ENCODE assay signal across 24 cellular contexts in the genomic region with DNA sequence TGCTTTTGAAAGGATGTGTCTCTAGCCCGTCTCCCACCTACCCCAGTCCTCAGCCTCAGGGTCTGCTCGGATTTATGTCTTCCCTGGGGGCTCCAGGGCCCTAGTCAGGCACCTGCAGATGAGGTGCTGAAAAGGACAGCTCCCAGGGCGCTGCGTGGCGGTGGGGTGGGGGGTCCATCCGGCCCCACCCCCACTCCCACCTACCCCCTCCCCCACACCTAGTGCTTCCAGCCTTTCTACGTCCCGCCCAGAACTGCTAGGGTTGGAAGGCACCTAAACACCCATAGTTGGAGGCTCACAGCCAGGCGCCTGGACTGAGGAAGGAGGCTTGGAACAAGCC. TPM values are rescaled to one million over a fixed set of nuclear protein-coding genes. Genes with fewer than 3 reads are reported as not detected.
DNase-seq lines count a peak whose midpoint lies in the region; ATAC-seq and TF ChIP-seq lines count a peak whose summit lies in the region.
"Had no signal": no experiment of that assay in that cellular context is flagged by ENCODE, and none has a peak within 500 bp of the region (broad histone marks: within the 10 kb centered on the region; RNA-seq: fewer than 3 reads in every experiment).

No MANE protein-coding gene starts in this region.

- no peaks in the 10 kb centered on the region for H3K9me3 ChIP-seq in endodermal cell (ENCODE audit: control insufficient read depth, low read length)
- H3K9me3 ChIP-seq: heart right ventricle, mucosa of descending colon, right lobe of liver, upper lobe of left lung had no signal

- H3K18ac ChIP-seq in mesendoderm (ENCODE audit: low read length), result no peak overlapping the region

- DNase-seq in 8988T, result peak; percentile 47
- no peak for DNase-seq in HFFc6
- DNase-seq in endodermal cell, result peak; percentile 78
- DNase-seq in mesendoderm, result peak; percentile 26
- no peak for DNase-seq in NCI-H2196 treated with DMSO at 0.1 percent for 48 hours (lab: John Stamatoyannopoulos, UW; ENCODE audit: unreplicated experiment)
- DNase-seq in foreskin melanocyte, result no peak
- DNase-seq: activated CD8-positive, alpha-beta T cell treated with anti-CD3 and anti-CD28 coated beads for 36 hours; activated T-cell treated with anti-CD3 and anti-CD28 coated beads, Interleukin-2, amount 50 U/mL, for 48 hours; DMS79; heart right ventricle; mucosa of descending colon; MV-4-11; NCI-H2029; NCI-H510A treated with DMSO at 0.1 percent for 48 hours; occipital lobe; stimulated activated CD4-positive, alpha-beta T cell treated with anti-CD3 and anti-CD28 coated beads, Interleukin-1b, Interleukin-23, amount 100 ng/mL, for 48 hours; upper lobe of left lung had no signal

- peaks cover 19% of the 10 kb centered on the region for H3K4me1 Mint-ChIP-seq in HFFc6 (ENCODE audit: low read depth)
- H3K4me1 Mint-ChIP-seq in endodermal cell, result peaks cover 32% of the 10 kb centered on the region

- H3K9ac ChIP-seq in endodermal cell (ENCODE audit: extremely low read depth, low read length, poor library complexity, severe bottlenecking) (no peak overlapping the region), mesendoderm (ENCODE audit: low read length) (no peak overlapping the region)

- H3K4me3 Mint-ChIP-seq in HFFc6 (peak overlapping the region; percentile 38; the same call in 1 of the 2 replicates), endodermal cell (peak overlapping the region; percentile 28)
- H3K4me3 Mint-ChIP-seq: activated CD8-positive, alpha-beta T cell treated with anti-CD3 and anti-CD28 coated beads for 36 hours; IgD-negative memory B cell; stimulated activated naive CD8-positive, alpha-beta T cell treated with anti-CD3 and anti-CD28 coated beads, Interleukin-15, Interleukin-2, amounts not matched to agents 100 ng/mL and 50 ng/mL, for 24 hours; T-helper 1 cell treated with Interleukin-12 subunit alpha and Interleukin-12 subunit beta and Interleukin-4 antibody, amounts not matched to agents 30 μg/mL and 1 μg/mL, for 36 hours had no signal

- peak overlapping the region; percentile 60 for H3K4me3 ChIP-seq in endodermal cell (ENCODE audit: low read length)
- H3K4me3 ChIP-seq in mesendoderm (ENCODE audit: low read length), result no peak overlapping the region
- H3K4me3 ChIP-seq: mucosa of descending colon had no signal

- ATAC-seq in GM21360 (IDR thresholded peaks at IDR 0.05; ENCODE audit: unreplicated experiment) (no peak), GM18519 (IDR thresholded peaks at IDR 0.05; ENCODE audit: low FRiP score, unreplicated experiment) (no peak)
- ATAC-seq: activated CD8-positive, alpha-beta T cell treated with anti-CD3 and anti-CD28 coated beads for 36 hours had no signal

- H3K36me3 Mint-ChIP-seq in HFFc6 (ENCODE audit: low read depth) (no peaks in the 10 kb centered on the region), endodermal cell (ENCODE audit: low read depth) (no peaks in the 10 kb centered on the region)
- H3K36me3 Mint-ChIP-seq: IgD-negative memory B cell had no signal

- no peak overlapping the region for H4K5ac ChIP-seq in mesendoderm (ENCODE audit: low read length)

- H2BK15ac ChIP-seq in mesendoderm (replicated peaks; ENCODE audit: low read depth), result no peak overlapping the region

- H3K27me3 ChIP-seq in endodermal cell (ENCODE audit: control insufficient read depth, insufficient read depth, low read length, poor library complexity, severe bottlenecking), result peaks cover 100% of the 10 kb centered on the region
- peaks cover 73% of the 10 kb centered on the region for H3K27me3 ChIP-seq in mesendoderm (ENCODE audit: insufficient read depth, low read length, poor library complexity)

- no peaks in the 10 kb centered on the region for H3K79me2 ChIP-seq in mesendoderm (ENCODE audit: control insufficient read depth, insufficient read depth, low read length)

- H3K36me3 ChIP-seq in endodermal cell (ENCODE audit: control insufficient read depth, insufficient read depth, low read length) (no peaks in the 10 kb centered on the region), mesendoderm (ENCODE audit: control insufficient read depth, insufficient read depth, low read length) (no peaks in the 10 kb centered on the region)
- H3K36me3 ChIP-seq: heart right ventricle, right lobe of liver, upper lobe of left lung had no signal

- H3K4me1 ChIP-seq in endodermal cell (ENCODE audit: control insufficient read depth, insufficient read depth, low read length) (peaks cover 8% of the 10 kb centered on the region), mesendoderm (ENCODE audit: control insufficient read depth, low read depth, low read length) (no peaks in the 10 kb centered on the region)

- no peak overlapping the region for H3K4ac ChIP-seq in mesendoderm (ENCODE audit: low read depth, low read length)

- no peak overlapping the region for H4K8ac ChIP-seq in mesendoderm (ENCODE audit: low read depth, low read length)

- no peak overlapping the region for H2AK5ac ChIP-seq in mesendoderm (ENCODE audit: low read length)

- TF ChIP-seq CTCF in HFFc6 (IDR thresholded peaks at IDR 0.05) (no peak), endodermal cell (conservative IDR thresholded peaks at IDR 0.05) (no peak)

- H3K27ac Mint-ChIP-seq in HFFc6, result no peak overlapping the region
- H3K27ac Mint-ChIP-seq in endodermal cell, result no peak overlapping the region
- H3K27ac Mint-ChIP-seq: activated CD8-positive, alpha-beta T cell treated with anti-CD3 and anti-CD28 coated beads for 36 hours; CD14-positive monocyte; IgD-negative memory B cell; stimulated activated naive CD8-positive, alpha-beta T cell treated with anti-CD3 and anti-CD28 coated beads, Interleukin-15, Interleukin-2, amounts not matched to agents 100 ng/mL and 50 ng/mL, for 24 hours; T-helper 1 cell treated with Interleukin-12 subunit alpha and Interleukin-12 subunit beta and Interleukin-4 antibody, amounts not matched to agents 30 μg/mL and 1 μg/mL, for 36 hours had no signal

- no peak overlapping the region for H2BK120ac ChIP-seq in mesendoderm (ENCODE audit: low read depth, low read length)

- H3K27me3 Mint-ChIP-seq in HFFc6 (ENCODE audit: insufficient read depth), result peaks cover 57% of the 10 kb centered on the region
- H3K27me3 Mint-ChIP-seq in endodermal cell (ENCODE audit: insufficient read depth), result peaks cover 98% of the 10 kb centered on the region

- H2BK5ac ChIP-seq in mesendoderm (ENCODE audit: low read length), result no peak overlapping the region

- WGBS in endodermal cell (ENCODE audit: insufficient coverage in 1 of 2, insufficient read length in 1 of 2), 2 experiments, result 4 to 50% methylated on average over 1 to 9 of the region's 9 CpGs
- no CpG with 5 or more reads among the region's 9 CpGs for WGBS in mesendoderm (ENCODE audit: extremely low coverage, insufficient coverage, low lambda C conversion rate)

- H3K56ac ChIP-seq in mesendoderm (ENCODE audit: low read length), result no peak overlapping the region

- H3K9me3 Mint-ChIP-seq in HFFc6, result no peaks in the 10 kb centered on the region
- no peaks in the 10 kb centered on the region for H3K9me3 Mint-ChIP-seq in endodermal cell
- H3K9me3 Mint-ChIP-seq: activated CD8-positive, alpha-beta T cell treated with anti-CD3 and anti-CD28 coated beads for 36 hours; IgD-negative memory B cell; stimulated activated naive CD8-positive, alpha-beta T cell treated with anti-CD3 and anti-CD28 coated beads, Interleukin-15, Interleukin-2, amounts not matched to agents 100 ng/mL and 50 ng/mL, for 24 hours; T-helper 1 cell treated with Interleukin-12 subunit alpha and Interleukin-12 subunit beta and Interleukin-4 antibody, amounts not matched to agents 30 μg/mL and 1 μg/mL, for 36 hours had no signal

- no peak overlapping the region for H3K23ac ChIP-seq in mesendoderm (ENCODE audit: low read length)

- H3K79me1 ChIP-seq in mesendoderm (ENCODE audit: low read length), result no peaks in the 10 kb centered on the region

- H3K27ac ChIP-seq in endodermal cell (ENCODE audit: low read depth, low read length) (no peak overlapping the region), mesendoderm (ENCODE audit: low read depth, low read length) (no peak overlapping the region)
- H3K27ac ChIP-seq: heart right ventricle, right lobe of liver, upper lobe of left lung had no signal

- no peak overlapping the region for H3K4me2 ChIP-seq in mesendoderm (ENCODE audit: low read length)

RNA-seq across cellular contexts. Expression of a gene that starts 1.4 kb away (rescaled TPM):
- total RNA-seq in HFFc6 (2021; fragmentation: NEBNext Ultra II Directional; extraction: Animal tissue kit (Norgen Biotek cat#: 25700)), result 1 to 10 TPM; 1.9 to 3.3 (median 2.6) TPM
- 10 to 100 TPM; 15.3 to 16.2 TPM for total RNA-seq in endodermal cell
- polyA plus RNA-seq in endodermal cell (2013, experiment 1 of 2), result 115 TPM
- polyA plus RNA-seq in endodermal cell (2013, experiment 2 of 2), result 77.1 TPM
- polyA plus RNA-seq in mesendoderm (2013, experiment 1 of 2), result 7.8 TPM
- polyA plus RNA-seq in mesendoderm (2013, experiment 2 of 2), result 7.7 TPM
- polyA plus RNA-seq: IgD-negative memory B cell had no signal

RNA-seq across cellular contexts. Expression of a gene that starts 33.9 kb away (rescaled TPM):
- under 1 TPM; 0.46 to 0.63 (median 0.56) TPM for total RNA-seq in HFFc6 (2021; fragmentation: NEBNext Ultra II Directional; extraction: Animal tissue kit (Norgen Biotek cat#: 25700))
- total RNA-seq in endodermal cell, result under 1 TPM in 1 of 2 donors, not detected in 1; 0.59 TPM
- 0.04 TPM for polyA plus RNA-seq in endodermal cell (2013, experiment 1 of 2)
- not detected for polyA plus RNA-seq in endodermal cell (2013, experiment 2 of 2)
- polyA plus RNA-seq in mesendoderm (2013, experiment 1 of 2), result not detected
- not detected for polyA plus RNA-seq in mesendoderm (2013, experiment 2 of 2)
- total RNA-seq: activated CD8-positive, alpha-beta T cell treated with anti-CD3 and anti-CD28 coated beads for 36 hours had no signal
- polyA plus RNA-seq: IgD-negative memory B cell had no signal

RNA-seq across cellular contexts. Expression of a gene that starts 55.3 kb away (rescaled TPM):
- total RNA-seq in HFFc6 (2021; fragmentation: NEBNext Ultra II Directional; extraction: Animal tissue kit (Norgen Biotek cat#: 25700)), result not detected
- not detected for total RNA-seq in endodermal cell
- polyA plus RNA-seq in endodermal cell (2013, experiment 1 of 2), result not detected
- polyA plus RNA-seq in endodermal cell (2013, experiment 2 of 2), result not detected
- not detected for polyA plus RNA-seq in mesendoderm (2013, experiment 1 of 2)
- polyA plus RNA-seq in mesendoderm (2013, experiment 2 of 2), result not detected
- total RNA-seq: activated CD8-positive, alpha-beta T cell treated with anti-CD3 and anti-CD28 coated beads for 36 hours; heart right ventricle; mucosa of descending colon; occipital lobe; upper lobe of left lung had no signal
- polyA plus RNA-seq: CD14-positive monocyte, IgD-negative memory B cell had no signal

Comparison
In these comparisons a context has a peak if more than half of its experiments do, and no peak if none do; other contexts are left out.
1. DNase-seq: peak in 8988T (single experiment), endodermal cell (single experiment) and mesendoderm (single experiment); none in HFFc6 (single experiment), NCI-H2196 treated with DMSO at 0.1 percent for 48 hours (single experiment) and foreskin melanocyte (single experiment).